ENCODE assay signal across 14 cellular contexts in the genomic region with DNA sequence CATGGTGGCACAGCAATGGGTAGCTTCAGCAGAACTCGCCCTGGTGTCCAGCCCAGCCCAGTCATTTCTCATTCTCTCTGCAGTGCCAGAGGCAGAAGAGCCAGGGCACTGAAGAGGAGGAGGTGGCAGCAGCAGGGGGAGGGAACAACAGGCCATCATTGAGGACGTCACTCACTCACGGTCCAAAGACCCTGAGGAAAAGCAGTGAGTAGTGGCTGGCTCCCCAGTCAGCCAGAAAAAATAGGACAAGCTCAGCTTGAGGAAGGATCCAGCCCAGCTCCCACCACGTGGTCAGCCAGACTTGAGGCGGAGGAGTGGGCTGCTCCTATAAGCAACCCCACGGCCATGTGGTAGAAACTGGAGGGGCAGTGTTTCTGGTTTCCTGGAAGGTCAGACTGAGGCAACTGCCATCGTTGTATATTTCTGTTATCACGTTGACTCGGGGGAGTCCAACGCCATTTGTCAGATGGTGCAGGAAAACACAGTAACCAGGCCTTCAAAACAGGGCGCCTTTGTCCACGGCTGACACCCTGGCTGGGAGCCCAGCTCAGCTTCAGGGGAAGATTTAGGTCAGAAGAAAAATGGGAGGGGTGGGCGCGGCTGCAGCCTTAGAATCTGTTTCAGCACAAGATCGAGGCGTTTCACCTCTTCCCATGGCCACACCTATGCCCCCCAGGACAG. TPM values are rescaled to one million over a fixed set of nuclear protein-coding genes. Genes with fewer than 3 reads are reported as not detected.
DNase-seq lines count a peak whose midpoint lies in the region; ATAC-seq and TF ChIP-seq lines count a peak whose summit lies in the region.
"Had no signal": no experiment of that assay in that cellular context is flagged by ENCODE, and none has a peak within 500 bp of the region (broad histone marks: within the 10 kb centered on the region; RNA-seq: fewer than 3 reads in every experiment).

No MANE protein-coding gene starts in this region.

- DNase-seq in adrenal gland: peak; percentile 57 to 83 (median 65)
- peak; percentile 90 for DNase-seq in foreskin melanocyte
- peak; percentile 61 for DNase-seq in middle frontal gyrus (ENCODE audit: extremely low spot score, low spot score)
- DNase-seq in thyroid gland: peak; percentile 58 to 64
- DNase-seq in prostate gland (ENCODE audit: low spot score): no peak
- DNase-seq in SHP77 (lab: John Stamatoyannopoulos, UW): no peak
- DNase-seq: activated CD8-positive, alpha-beta memory T cell treated with anti-CD3 and anti-CD28 coated beads, Interleukin-2, amount 50 U/mL, for 4 hours; HCEC 1CT; PC-9; stimulated activated CD4-positive, alpha-beta T cell treated with anti-CD3 and anti-CD28 coated beads, Interleukin-4, amount 100 ng/mL, for 1 hour; stimulated activated naive CD4-positive, alpha-beta T cell treated with Interleukin-2 at 50 U/mL for 16 hours had no signal

- peak overlapping the region in 4 of 5 donors; percentile 1 to 68 (median 54) for H3K27ac ChIP-seq in adrenal gland
- peak overlapping the region; percentile 30 to 66 (median 59) for H3K27ac ChIP-seq in thyroid gland
- H3K27ac ChIP-seq in prostate gland: peak overlapping the region in 1 of 2 donors; percentile 7
- H3K27ac ChIP-seq: KMS-11, PC-9 had no signal

- H3K4me1 ChIP-seq in adrenal gland (replicated peaks in 1 of 2) (peaks cover 5 to 17% of the 10 kb centered on the region in 2 donors), thyroid gland (peaks cover 15 to 22% of the 10 kb centered on the region in 2 donors), prostate gland (replicated peaks) (no peaks in the 10 kb centered on the region)

- intact Hi-C loops in adrenal gland (cut with DNase I) (no loop called here), thyroid gland (cut with DNase I) (no loop called here), prostate gland (cut with DNase I) (no loop called here)

- H3K4me3 ChIP-seq in adrenal gland (no peak overlapping the region), thyroid gland (replicated peaks in 1 of 3) (no peak overlapping the region), prostate gland (no peak overlapping the region)
- H3K4me3 ChIP-seq: PC-9 had no signal

- ATAC-seq in GM19328 (IDR thresholded peaks at IDR 0.05; ENCODE audit: unreplicated experiment): no peak

- no peak for TF ChIP-seq POLR2A in adrenal gland (IDR thresholded peaks at IDR 0.05)
- peak in 1 of 2 donors; percentile 12 for TF ChIP-seq POLR2A in thyroid gland (IDR thresholded peaks at IDR 0.05)
- TF ChIP-seq POLR2A in prostate gland (IDR thresholded peaks at IDR 0.05): no peak

- WGBS in adrenal gland, 4 donors: 39 to 42% (median 41%) methylated on average over 16 of the region's 16 CpGs
- 65 to 73% methylated on average over 15 to 16 of the region's 16 CpGs for WGBS in thyroid gland, 2 donors
- 57% methylated on average over 16 of the region's 16 CpGs for WGBS in prostate gland

- H3K27me3 ChIP-seq in adrenal gland (no peaks in the 10 kb centered on the region), thyroid gland (no peaks in the 10 kb centered on the region), prostate gland (replicated peaks; ENCODE audit: insufficient read depth) (no peaks in the 10 kb centered on the region)
- H3K27me3 ChIP-seq: neutrophil had no signal

- no peaks in the 10 kb centered on the region for H3K36me3 ChIP-seq in adrenal gland (replicated peaks in 1 of 2)
- no peaks in the 10 kb centered on the region for H3K36me3 ChIP-seq in thyroid gland
- no peaks in the 10 kb centered on the region for H3K36me3 ChIP-seq in prostate gland
- H3K36me3 ChIP-seq: neutrophil had no signal

- no peaks in the 10 kb centered on the region for H3K9me3 ChIP-seq in adrenal gland (replicated peaks in 1 of 3)
- H3K9me3 ChIP-seq in thyroid gland: no peaks in the 10 kb centered on the region
- H3K9me3 ChIP-seq in prostate gland: no peaks in the 10 kb centered on the region
- H3K9me3 ChIP-seq: neutrophil had no signal

- TF ChIP-seq CTCF in adrenal gland (IDR thresholded peaks at IDR 0.05) (no peak), thyroid gland (IDR thresholded peaks at IDR 0.05) (no peak), prostate gland (IDR thresholded peaks at IDR 0.05) (no peak)

RNA-seq across cellular contexts. Expression of gene TMEM247, which starts 19.0 kb away (rescaled TPM):
- total RNA-seq in adrenal gland (not detected), thyroid gland (not detected), prostate gland (1 to 10 TPM in 1 of 2 donors, not detected in 1; 2.6 TPM)
- polyA plus RNA-seq in adrenal gland: not detected
- total RNA-seq: PC-9 had no signal

Comparison
In these comparisons a context has a peak if more than half of its experiments do, and no peak if none do; other contexts are left out.
1. DNase-seq: peak in adrenal gland (7 of 7), foreskin melanocyte (single experiment), middle frontal gyrus (single experiment) and thyroid gland (2 of 2); none in prostate gland (single experiment) and SHP77 (0 of 2).